In the genomic region with DNA sequence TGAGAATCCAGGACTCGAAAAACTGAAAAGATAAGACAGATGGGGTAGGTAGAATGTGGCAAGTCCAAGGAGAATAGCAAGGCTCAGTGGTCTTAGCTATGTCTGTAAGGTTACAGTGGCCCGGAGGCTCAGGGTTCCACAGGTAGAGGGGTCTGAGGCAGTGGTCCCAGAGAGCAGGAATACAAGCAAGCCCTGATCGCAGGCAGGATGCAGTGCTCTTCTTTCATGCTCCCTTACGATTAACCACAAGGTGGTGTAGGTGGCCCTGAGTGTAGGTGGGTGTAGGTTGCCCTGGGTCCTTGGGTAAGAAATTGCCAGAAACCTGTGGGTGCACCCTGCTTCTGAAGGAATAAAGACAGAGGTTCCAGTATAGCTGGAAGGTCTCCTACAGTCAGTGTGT, we compare ENCODE assay signal across 13 cellular contexts.
DNase-seq lines count a peak whose midpoint lies in the region; ATAC-seq and TF ChIP-seq lines count a peak whose summit lies in the region.
"Had no signal": no experiment of that assay in that cellular context is flagged by ENCODE, and none has a peak within 500 bp of the region (broad histone marks: within the 10 kb centered on the region; RNA-seq: fewer than 3 reads in every experiment).

No MANE protein-coding gene starts in this region.

- no peak for TF ChIP-seq POLR2A in heart left ventricle (IDR thresholded peaks at IDR 0.05)

- DNase-seq in DMS53 treated with DMSO at 0.1 percent for 48 hours (lab: John Stamatoyannopoulos, UW; ENCODE audit: unreplicated experiment) (peak; percentile 4), H9 (peak; percentile 63), OCI-M1 (lab: John Stamatoyannopoulos, UW) (peak; percentile 22), islet precursor cell (peak; percentile 62), GM19238 (ENCODE audit: insufficient read length, low spot score) (no peak), heart left ventricle (no peak)
- DNase-seq: activated CD4-positive, alpha-beta T cell treated with anti-CD3 and anti-CD28 coated beads for 4 hours; CD8-positive, alpha-beta T cell; HCEC 1CT; NCI-H2081 treated with DMSO at 0.1 percent for 48 hours; stimulated activated naive CD4-positive, alpha-beta T cell treated with Interleukin-2 at 50 U/mL for 16 hours; T-helper 2 cell had no signal

- peak overlapping the region in 1 of 3 experiments; percentile 96; a peak in 3 of 7 replicates for H3K27ac Mint-ChIP-seq in H9
- H3K27ac Mint-ChIP-seq: CD8-positive, alpha-beta T cell had no signal

- peaks cover 0 to 5% (median 0%) of the 10 kb centered on the region in 3 experiments; a peak in 3 of 7 replicates for H3K36me3 Mint-ChIP-seq in H9 (ENCODE audit: insufficient read depth in 1 of 3, low read depth in 3 of 3)
- H3K36me3 Mint-ChIP-seq: CD8-positive, alpha-beta T cell had no signal

- no peak overlapping the region for H3K4me2 ChIP-seq in H9 (ENCODE audit: insufficient read depth, insufficient read length, low read length)

- no peaks in the 10 kb centered on the region for H3K79me1 ChIP-seq in H9 (ENCODE audit: insufficient read depth, low read depth, low read length, poor library complexity, severe bottlenecking)

- H3K23me2 ChIP-seq in H9 (ENCODE audit: insufficient read length, low read depth, low read length, poor library complexity, severe bottlenecking), result no peaks in the 10 kb centered on the region

- H3K4me1 ChIP-seq in H9 (ENCODE audit: insufficient read depth, low read length) (peaks cover 12% of the 10 kb centered on the region), heart left ventricle (peaks cover 0 to 32% (median 17%) of the 10 kb centered on the region in 12 donors)

- H3K4me3 Mint-ChIP-seq in H9, result no peak overlapping the region
- H3K4me3 Mint-ChIP-seq: CD8-positive, alpha-beta T cell had no signal

- no peak overlapping the region for H4K91ac ChIP-seq in H9 (ENCODE audit: insufficient read length, low read depth, low read length)

- intact Hi-C loops in heart left ventricle (cut with DNase I), result no loop called here

- H3K27ac ChIP-seq in H9 (ENCODE audit: insufficient read length, low read depth, low read length) (no peak overlapping the region), heart left ventricle (peak overlapping the region in 1 of 12 donors; percentile 77)

- no peak overlapping the region for H3K4ac ChIP-seq in H9 (ENCODE audit: low read depth, low read length)

- TF ChIP-seq CTCF in H9 (conservative IDR thresholded peaks at IDR 0.05), result peak; percentile 68
- TF ChIP-seq CTCF in heart left ventricle (IDR thresholded peaks at IDR 0.05), result no peak

- H3K79me2 ChIP-seq in H9 (ENCODE audit: insufficient read depth, low read length), result no peaks in the 10 kb centered on the region

- H2BK120ac ChIP-seq in H9 (ENCODE audit: low read depth, low read length, poor library complexity, severe bottlenecking), result no peak overlapping the region

- H4K20me1 ChIP-seq in H9 (ENCODE audit: control insufficient read depth, insufficient read depth, insufficient read length), result no peaks in the 10 kb centered on the region

- peaks cover 22 to 31% of the 10 kb centered on the region in 2 experiments for H3K4me1 Mint-ChIP-seq in H9

- H4K5ac ChIP-seq in H9 (ENCODE audit: insufficient read length, low read depth, low read length), result no peak overlapping the region

- peaks cover 2 to 4% of the 10 kb centered on the region in 2 experiments; a peak in 3 of 5 replicates for H3K9me3 Mint-ChIP-seq in H9

- no peaks in the 10 kb centered on the region for H3K9me3 ChIP-seq in H9 (ENCODE audit: control insufficient read depth, low read depth, low read length)
- peaks cover 0 to 8% (median 0%) of the 10 kb centered on the region in 12 donors for H3K9me3 ChIP-seq in heart left ventricle

- no peak overlapping the region for H3K18ac ChIP-seq in H9 (ENCODE audit: insufficient read length, low read depth, low read length)

- ATAC-seq in HG02678 (IDR thresholded peaks at IDR 0.05; ENCODE audit: unreplicated experiment) (no peak), heart left ventricle (no peak)
- ATAC-seq: CD8-positive, alpha-beta T cell had no signal

- H2BK15ac ChIP-seq in H9 (ENCODE audit: low read depth, low read length), result no peak overlapping the region

- H3T11ph ChIP-seq in H9 (ENCODE audit: low read length), result no peak overlapping the region

- no peak overlapping the region for H2BK12ac ChIP-seq in H9 (ENCODE audit: insufficient read length, low read depth, low read length)

- H3K27me3 ChIP-seq in H9 (ENCODE audit: insufficient read depth, low read length) (no peaks in the 10 kb centered on the region), heart left ventricle (no peaks in the 10 kb centered on the region)

- H3K36me3 ChIP-seq in heart left ventricle, result no peaks in the 10 kb centered on the region

- no peaks in the 10 kb centered on the region for H3K27me3 Mint-ChIP-seq in H9 (ENCODE audit: low read depth)

- WGBS in H9 (ENCODE audit: extremely low coverage, insufficient read length, low lambda C conversion rate), result no CpG with 5 or more reads among the region's 4 CpGs
- WGBS in heart left ventricle, 4 donors, result 86 to 92% (median 91%) methylated on average over 4 of the region's 4 CpGs

- H2AK5ac ChIP-seq in H9 (ENCODE audit: insufficient read length, low read length), result no peak overlapping the region

- no peak overlapping the region for H3K9ac ChIP-seq in H9 (ENCODE audit: extremely low read depth, insufficient read length, low read length)

- no peak overlapping the region for H3K56ac ChIP-seq in H9 (ENCODE audit: insufficient read length, low read depth, low read length)

- no peak overlapping the region for H2BK20ac ChIP-seq in H9 (ENCODE audit: low read depth, low read length, poor library complexity, severe bottlenecking)

- no peak overlapping the region for H4K8ac ChIP-seq in H9 (replicated peaks; ENCODE audit: insufficient read length, low read depth, low read length)

- no peak overlapping the region for H2BK5ac ChIP-seq in H9 (ENCODE audit: insufficient read length, low read length)

- no peak overlapping the region for H2AFZ ChIP-seq in H9 (ENCODE audit: low read length)

- no peak overlapping the region for H3K4me3 ChIP-seq in heart left ventricle

- no peak overlapping the region for H3K14ac ChIP-seq in H9 (ENCODE audit: insufficient read depth, low read length)

- no peak overlapping the region for H3K23ac ChIP-seq in H9 (ENCODE audit: insufficient read length, low read depth, low read length)

Comparison
In these comparisons a context has a peak if more than half of its experiments do, and no peak if none do; other contexts are left out.
1. DNase-seq: peak in DMS53 treated with DMSO at 0.1 percent for 48 hours (single experiment), H9 (single experiment), OCI-M1 (single experiment) and islet precursor cell (single experiment); none in GM19238 (single experiment) and heart left ventricle (0 of 5).